In the genomic region with DNA sequence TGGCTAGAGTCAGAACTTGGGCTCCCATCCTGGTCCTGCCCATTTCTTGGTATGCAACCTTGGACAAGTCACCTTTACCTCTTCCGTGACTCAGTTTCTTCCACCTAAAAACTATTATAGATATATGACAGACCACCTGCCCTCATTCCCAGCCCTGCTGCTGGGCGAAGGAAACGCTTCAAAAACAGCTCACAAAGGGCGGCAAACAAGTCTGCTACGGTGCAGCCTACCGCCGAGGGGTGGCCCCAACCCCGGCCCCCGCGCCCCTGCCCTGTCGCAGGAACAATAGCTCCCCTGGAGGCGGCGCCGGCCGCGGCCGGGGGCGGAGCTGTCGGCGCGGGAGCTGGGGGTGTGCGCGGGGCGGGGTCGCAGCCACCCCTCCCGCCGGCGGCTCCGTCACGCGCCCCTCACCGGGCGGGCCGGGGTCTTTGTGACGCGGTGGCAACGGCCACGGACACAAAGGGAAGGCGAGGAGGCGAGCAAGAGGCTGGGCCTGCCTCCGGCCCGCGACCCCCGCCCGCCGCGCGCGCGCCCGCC, we compare ENCODE assay signal across 8 cellular contexts. TPM values are rescaled to one million over a fixed set of nuclear protein-coding genes. Genes with fewer than 3 reads are reported as not detected.
DNase-seq lines count a peak whose midpoint lies in the region; ATAC-seq and TF ChIP-seq lines count a peak whose summit lies in the region.

A gene with protein sequence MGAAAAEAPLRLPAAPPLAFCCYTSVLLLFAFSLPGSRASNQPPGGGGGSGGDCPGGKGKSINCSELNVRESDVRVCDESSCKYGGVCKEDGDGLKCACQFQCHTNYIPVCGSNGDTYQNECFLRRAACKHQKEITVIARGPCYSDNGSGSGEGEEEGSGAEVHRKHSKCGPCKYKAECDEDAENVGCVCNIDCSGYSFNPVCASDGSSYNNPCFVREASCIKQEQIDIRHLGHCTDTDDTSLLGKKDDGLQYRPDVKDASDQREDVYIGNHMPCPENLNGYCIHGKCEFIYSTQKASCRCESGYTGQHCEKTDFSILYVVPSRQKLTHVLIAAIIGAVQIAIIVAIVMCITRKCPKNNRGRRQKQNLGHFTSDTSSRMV (plus strand): TSS at position 425 of the 537 bp plus-strand sequence. CDS start 396 bp downstream, outside the sequence.

- no peak within 1 kb of the TSS for H3K27ac ChIP-seq in breast epithelium

- no peaks in the 10 kb centered on the region for H3K9me3 ChIP-seq in breast epithelium

- no peaks in the 10 kb centered on the region for H3K4me1 ChIP-seq in breast epithelium

- intact Hi-C loops in breast epithelium (cut with DNase I; ENCODE audit: low total_unique reads), result no loop called here

- no peaks in the 10 kb centered on the region for H3K36me3 ChIP-seq in breast epithelium

- peak within 1 kb of the TSS; percentile 70 for H3K4me3 ChIP-seq in AG10803 (ENCODE audit: low read length)
- H3K4me3 ChIP-seq in breast epithelium, result peak within 1 kb of the TSS; percentile 52 to 85 (median 65)

- H3K9me3 Mint-ChIP-seq in T-helper 1 cell treated with Interleukin-12 subunit alpha and Interleukin-12 subunit beta and Interleukin-4 antibody, amounts not matched to agents 30 μg/mL and 1 μg/mL, for 36 hours, result no peaks in the 10 kb centered on the region
- H3K9me3 Mint-ChIP-seq in immature natural killer cell, result no peaks in the 10 kb centered on the region

- no peak within 1 kb of the TSS for H3K27ac Mint-ChIP-seq in T-helper 1 cell treated with Interleukin-12 subunit alpha and Interleukin-12 subunit beta and Interleukin-4 antibody, amounts not matched to agents 30 μg/mL and 1 μg/mL, for 36 hours
- H3K27ac Mint-ChIP-seq in immature natural killer cell, result no peak within 1 kb of the TSS

- no peak for TF ChIP-seq POLR2A in breast epithelium (IDR thresholded peaks at IDR 0.05)

- H3K4me1 Mint-ChIP-seq in T-helper 1 cell treated with Interleukin-12 subunit alpha and Interleukin-12 subunit beta and Interleukin-4 antibody, amounts not matched to agents 30 μg/mL and 1 μg/mL, for 36 hours (ENCODE audit: low read depth), result peaks cover 6% of the 10 kb centered on the region
- H3K4me1 Mint-ChIP-seq in immature natural killer cell, result peaks cover 4 to 11% of the 10 kb centered on the region in 2 donors

- no peak for TF ChIP-seq CTCF in AG10803 (conservative IDR thresholded peaks at IDR 0.05; ENCODE audit: low read length)
- no peak for TF ChIP-seq CTCF in breast epithelium (IDR thresholded peaks at IDR 0.05)

- H3K4me3 Mint-ChIP-seq in T-helper 1 cell treated with Interleukin-12 subunit alpha and Interleukin-12 subunit beta and Interleukin-4 antibody, amounts not matched to agents 30 μg/mL and 1 μg/mL, for 36 hours, result peak within 1 kb of the TSS; percentile 54
- peak within 1 kb of the TSS; percentile 63 to 83 (median 76) for H3K4me3 Mint-ChIP-seq in immature natural killer cell

- ATAC-seq in GM19351 (IDR thresholded peaks at IDR 0.05; ENCODE audit: unreplicated experiment), result peak; percentile 51
- no peak for ATAC-seq in HG03196 (IDR thresholded peaks at IDR 0.05; ENCODE audit: unreplicated experiment)

- no peaks in the 10 kb centered on the region for H3K36me3 Mint-ChIP-seq in T-helper 1 cell treated with Interleukin-12 subunit alpha and Interleukin-12 subunit beta and Interleukin-4 antibody, amounts not matched to agents 30 μg/mL and 1 μg/mL, for 36 hours (ENCODE audit: low read depth)
- H3K36me3 Mint-ChIP-seq in immature natural killer cell, result peaks cover 0 to 4% (median 0%) of the 10 kb centered on the region in 3 donors

- H3K27me3 Mint-ChIP-seq in T-helper 1 cell treated with Interleukin-12 subunit alpha and Interleukin-12 subunit beta and Interleukin-4 antibody, amounts not matched to agents 30 μg/mL and 1 μg/mL, for 36 hours (ENCODE audit: low read depth), result peaks cover 61% of the 10 kb centered on the region
- H3K27me3 Mint-ChIP-seq in immature natural killer cell (ENCODE audit: low read depth in 3 of 3), result peaks cover 8 to 23% (median 14%) of the 10 kb centered on the region in 3 donors

- DNase-seq in AG10803 (ENCODE audit: low read depth), result peak; percentile 19
- DNase-seq in HuH-7 (ENCODE audit: low spot score), result peak; percentile 80
- no peak for DNase-seq in breast epithelium (ENCODE audit: low spot score in 2 of 2)
- peak in 1 of 3 donors; percentile 19 for DNase-seq in immature natural killer cell
- DNase-seq in stimulated activated CD4-positive, alpha-beta T cell treated with anti-CD3 and anti-CD28 coated beads, Interleukin-15, amount 100 ng/mL, for 24 hours, result peak; percentile 74

- no peaks in the 10 kb centered on the region for H3K27me3 ChIP-seq in breast epithelium

RNA-seq across cellular contexts. Expression of the gene that starts here (rescaled TPM):
- under 1 TPM; 0.29 to 0.66 (median 0.32) TPM for total RNA-seq in breast epithelium
- polyA plus RNA-seq in immature natural killer cell, result not detected

Comparison
In these comparisons a context has a peak if more than half of its experiments do, and no peak if none do; other contexts are left out.
1. DNase-seq: peak in AG10803 (single experiment), HuH-7 (single experiment) and stimulated activated CD4-positive, alpha-beta T cell treated with anti-CD3 and anti-CD28 coated beads, Interleukin-15, amount 100 ng/mL, for 24 hours (single experiment); none in breast epithelium (0 of 2).